ENCODE assay signal across 8 cellular contexts in genomic region chr11:132312616-132313210, GRCh38.
DNase-seq lines count a peak whose midpoint lies in the region; ATAC-seq and TF ChIP-seq lines count a peak whose summit lies in the region.

No MANE protein-coding gene starts in this region.

- H3K36me3 Mint-ChIP-seq in WTC11, result no peaks in the 10 kb centered on the region
- H3K36me3 Mint-ChIP-seq in CD4-positive, alpha-beta memory T cell, result no peaks in the 10 kb centered on the region
- no peaks in the 10 kb centered on the region for H3K36me3 Mint-ChIP-seq in activated T-cell treated with anti-CD3 and anti-CD28 coated beads, Interleukin-2, amount 50 U/mL, for 24 hours (ENCODE audit: low read depth)

- intact Hi-C loops in CD4-positive, alpha-beta memory T cell (cut with micrococcal nuclease), result no loop called here

- in situ Hi-C loops in KBM-7 (cut with MboI; ENCODE audit: low pct_unique_long_range_greater_than_20kb, low sequenced_read_pairs), result no loop called here

- H3K4me1 Mint-ChIP-seq in WTC11, result peaks cover 6% of the 10 kb centered on the region; the same call in 1 of the 2 replicates
- peaks cover 0 to 3% (median 0%) of the 10 kb centered on the region in 4 donors for H3K4me1 Mint-ChIP-seq in CD4-positive, alpha-beta memory T cell
- H3K4me1 Mint-ChIP-seq in activated T-cell treated with anti-CD3 and anti-CD28 coated beads, Interleukin-2, amount 50 U/mL, for 24 hours (ENCODE audit: low read depth), result no peaks in the 10 kb centered on the region

- ATAC-seq in WTC11 (peak; percentile 91), GM18519 (IDR thresholded peaks at IDR 0.05; ENCODE audit: low FRiP score, unreplicated experiment) (no peak), omental fat pad (ENCODE audit: low FRiP score) (no peak)

- no peaks in the 10 kb centered on the region for H3K9me3 Mint-ChIP-seq in WTC11
- H3K9me3 Mint-ChIP-seq in CD4-positive, alpha-beta memory T cell, result no peaks in the 10 kb centered on the region
- no peaks in the 10 kb centered on the region for H3K9me3 Mint-ChIP-seq in activated T-cell treated with anti-CD3 and anti-CD28 coated beads, Interleukin-2, amount 50 U/mL, for 24 hours

- H3K27me3 ChIP-seq in CD4-positive, alpha-beta memory T cell (ENCODE audit: insufficient read depth, low read length), result no peaks in the 10 kb centered on the region

- no peaks in the 10 kb centered on the region for H3K9me3 ChIP-seq in CD4-positive, alpha-beta memory T cell (ENCODE audit: control insufficient read depth in 1 of 2, low read length in 2 of 2)

- H3K27me3 Mint-ChIP-seq in WTC11 (ENCODE audit: low read depth), result no peaks in the 10 kb centered on the region
- no peaks in the 10 kb centered on the region for H3K27me3 Mint-ChIP-seq in CD4-positive, alpha-beta memory T cell
- H3K27me3 Mint-ChIP-seq in activated T-cell treated with anti-CD3 and anti-CD28 coated beads, Interleukin-2, amount 50 U/mL, for 24 hours, result no peaks in the 10 kb centered on the region

- H3K27ac Mint-ChIP-seq in WTC11, result no peak overlapping the region
- no peak overlapping the region for H3K27ac Mint-ChIP-seq in CD4-positive, alpha-beta memory T cell
- H3K27ac Mint-ChIP-seq in activated T-cell treated with anti-CD3 and anti-CD28 coated beads, Interleukin-2, amount 50 U/mL, for 24 hours, result no peak overlapping the region

- POLR2A ChIA-PET in WTC11 (lab: Charles Lee), result no interaction called here
- POLR2A ChIA-PET in CD4-positive, alpha-beta memory T cell (lab: Charles Lee; ENCODE audit: partially characterized antibody), result no interaction called here

- H3K27ac ChIP-seq in CD4-positive, alpha-beta memory T cell (ENCODE audit: low read depth, low read length), result no peak overlapping the region

- H3K4me1 ChIP-seq in CD4-positive, alpha-beta memory T cell (ENCODE audit: insufficient read depth, low read length), result no peaks in the 10 kb centered on the region

- TF ChIP-seq CTCF in GM10266 (IDR thresholded peaks at IDR 0.05; ENCODE audit: control insufficient read depth, insufficient read depth, low read depth, missing control alignments) (peak; percentile 44), WTC11 (IDR thresholded peaks at IDR 0.05) (peak; percentile 73), omental fat pad (IDR thresholded peaks at IDR 0.05) (no peak)

- DNase-seq in GM10266 (ENCODE audit: extremely low spot score), result peak; percentile 47
- DNase-seq in KBM-7, result peak; percentile 12
- peak; percentile 45 for DNase-seq in WTC11 (ENCODE audit: low spot score)
- peak; percentile 5 for DNase-seq in iris pigment epithelial cell (ENCODE audit: low read depth)
- DNase-seq in CD4-positive, alpha-beta memory T cell, result no peak
- no peak for DNase-seq in activated T-cell treated with anti-CD3 and anti-CD28 coated beads, Interleukin-2, amount 50 U/mL, for 24 hours
- DNase-seq in omental fat pad (ENCODE audit: low spot score), result no peak

- H3K36me3 ChIP-seq in CD4-positive, alpha-beta memory T cell (ENCODE audit: insufficient read depth, low read length), result no peaks in the 10 kb centered on the region

- no peak overlapping the region for H3K4me3 Mint-ChIP-seq in WTC11
- H3K4me3 Mint-ChIP-seq in CD4-positive, alpha-beta memory T cell, result no peak overlapping the region
- no peak overlapping the region for H3K4me3 Mint-ChIP-seq in activated T-cell treated with anti-CD3 and anti-CD28 coated beads, Interleukin-2, amount 50 U/mL, for 24 hours

- CTCF ChIA-PET in WTC11 (lab: Charles Lee), result interaction anchor here (0.5 to 5.5 kb wide), 49 partner anchors 13 to 751 kb away, joined by 3 to 70 read pairs (median 4); no protein-coding TSS in a partner anchor
- CTCF ChIA-PET in CD4-positive, alpha-beta memory T cell (lab: Charles Lee; ENCODE audit: partially characterized antibody), result interaction anchor here (0.8 to 1.1 kb wide), 3 partner anchors 13 to 49 kb away, joined by 3 read pairs; no protein-coding TSS in a partner anchor

- no peak overlapping the region for H3K4me3 ChIP-seq in CD4-positive, alpha-beta memory T cell (ENCODE audit: low read length in 2 of 2)

TF ChIP-seq in WTC11, 78 proteins besides CTCF, POLR2A, EP300 and RAD21:
- no peak for TF ChIP-seq ZNF317 (CRISPR knock-in tag; IDR thresholded peaks at IDR 0.05; ENCODE audit: borderline replicate concordance, low read depth)
- TF ChIP-seq, protein P1, sequence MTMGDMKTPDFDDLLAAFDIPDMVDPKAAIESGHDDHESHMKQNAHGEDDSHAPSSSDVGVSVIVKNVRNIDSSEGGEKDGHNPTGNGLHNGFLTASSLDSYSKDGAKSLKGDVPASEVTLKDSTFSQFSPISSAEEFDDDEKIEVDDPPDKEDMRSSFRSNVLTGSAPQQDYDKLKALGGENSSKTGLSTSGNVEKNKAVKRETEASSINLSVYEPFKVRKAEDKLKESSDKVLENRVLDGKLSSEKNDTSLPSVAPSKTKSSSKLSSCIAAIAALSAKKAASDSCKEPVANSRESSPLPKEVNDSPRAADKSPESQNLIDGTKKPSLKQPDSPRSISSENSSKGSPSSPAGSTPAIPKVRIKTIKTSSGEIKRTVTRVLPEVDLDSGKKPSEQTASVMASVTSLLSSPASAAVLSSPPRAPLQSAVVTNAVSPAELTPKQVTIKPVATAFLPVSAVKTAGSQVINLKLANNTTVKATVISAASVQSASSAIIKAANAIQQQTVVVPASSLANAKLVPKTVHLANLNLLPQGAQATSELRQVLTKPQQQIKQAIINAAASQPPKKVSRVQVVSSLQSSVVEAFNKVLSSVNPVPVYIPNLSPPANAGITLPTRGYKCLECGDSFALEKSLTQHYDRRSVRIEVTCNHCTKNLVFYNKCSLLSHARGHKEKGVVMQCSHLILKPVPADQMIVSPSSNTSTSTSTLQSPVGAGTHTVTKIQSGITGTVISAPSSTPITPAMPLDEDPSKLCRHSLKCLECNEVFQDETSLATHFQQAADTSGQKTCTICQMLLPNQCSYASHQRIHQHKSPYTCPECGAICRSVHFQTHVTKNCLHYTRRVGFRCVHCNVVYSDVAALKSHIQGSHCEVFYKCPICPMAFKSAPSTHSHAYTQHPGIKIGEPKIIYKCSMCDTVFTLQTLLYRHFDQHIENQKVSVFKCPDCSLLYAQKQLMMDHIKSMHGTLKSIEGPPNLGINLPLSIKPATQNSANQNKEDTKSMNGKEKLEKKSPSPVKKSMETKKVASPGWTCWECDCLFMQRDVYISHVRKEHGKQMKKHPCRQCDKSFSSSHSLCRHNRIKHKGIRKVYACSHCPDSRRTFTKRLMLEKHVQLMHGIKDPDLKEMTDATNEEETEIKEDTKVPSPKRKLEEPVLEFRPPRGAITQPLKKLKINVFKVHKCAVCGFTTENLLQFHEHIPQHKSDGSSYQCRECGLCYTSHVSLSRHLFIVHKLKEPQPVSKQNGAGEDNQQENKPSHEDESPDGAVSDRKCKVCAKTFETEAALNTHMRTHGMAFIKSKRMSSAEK (CRISPR knock-in tag; IDR thresholded peaks at IDR 0.05; ENCODE audit: borderline replicate concordance), result no peak
- TF ChIP-seq, protein P2, sequence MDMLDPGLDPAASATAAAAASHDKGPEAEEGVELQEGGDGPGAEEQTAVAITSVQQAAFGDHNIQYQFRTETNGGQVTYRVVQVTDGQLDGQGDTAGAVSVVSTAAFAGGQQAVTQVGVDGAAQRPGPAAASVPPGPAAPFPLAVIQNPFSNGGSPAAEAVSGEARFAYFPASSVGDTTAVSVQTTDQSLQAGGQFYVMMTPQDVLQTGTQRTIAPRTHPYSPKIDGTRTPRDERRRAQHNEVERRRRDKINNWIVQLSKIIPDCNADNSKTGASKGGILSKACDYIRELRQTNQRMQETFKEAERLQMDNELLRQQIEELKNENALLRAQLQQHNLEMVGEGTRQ (CRISPR knock-in tag; IDR thresholded peaks at IDR 0.05), result no peak
- TF ChIP-seq TEAD1 (CRISPR knock-in tag; IDR thresholded peaks at IDR 0.05), result no peak

Comparison
In these comparisons a context has a peak if more than half of its experiments do, and no peak if none do; other contexts are left out.
1. DNase-seq: peak in GM10266 (single experiment), KBM-7 (single experiment), WTC11 (single experiment) and iris pigment epithelial cell (single experiment); none in CD4-positive, alpha-beta memory T cell (0 of 5), activated T-cell treated with anti-CD3 and anti-CD28 coated beads, Interleukin-2, amount 50 U/mL, for 24 hours (single experiment) and omental fat pad (single experiment).
2. CTCF ChIP-seq: peak in GM10266 (single experiment) and WTC11 (single experiment); none in omental fat pad (0 of 3).